Comparison of ENCODE assay signal across 34 cellular contexts in the genomic region with DNA sequence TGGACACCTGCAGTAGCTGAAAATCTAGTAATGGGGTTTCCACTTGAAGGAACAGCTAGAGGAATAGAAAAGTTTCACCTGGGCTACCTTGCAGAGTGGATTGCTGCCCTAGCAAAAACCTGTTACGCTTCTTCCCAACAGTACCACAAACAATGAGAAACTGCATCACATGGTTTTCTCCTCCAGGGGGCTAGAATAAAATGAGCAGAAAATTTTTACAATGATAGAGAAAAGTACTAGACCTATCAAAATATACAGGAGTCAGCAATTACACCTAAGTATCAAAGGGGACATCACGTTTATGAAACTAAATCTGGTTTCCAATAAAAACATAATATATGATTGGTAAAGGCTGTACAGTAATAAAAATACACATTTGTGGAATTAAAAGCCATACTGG.
DNase-seq lines count a peak whose midpoint lies in the region; ATAC-seq, FAIRE-seq and TF ChIP-seq lines count a peak whose summit lies in the region.
"Had no signal": no experiment of that assay in that cellular context is flagged by ENCODE, and none has a peak within 500 bp of the region (broad histone marks: within the 10 kb centered on the region; RNA-seq: fewer than 3 reads in every experiment).

No MANE protein-coding gene starts in this region.

- no peak for ATAC-seq in IMR-90 (ENCODE audit: low read depth)
- ATAC-seq in K562 = no peak
- no peak for ATAC-seq in HG03045 (IDR thresholded peaks at IDR 0.05; ENCODE audit: unreplicated experiment)
- no peak for ATAC-seq in activated T-cell treated with anti-CD3 and anti-CD28 coated beads, Interleukin-2, amount 50 U/mL, for 4 hours
- no peak for ATAC-seq in right cardiac atrium
- ATAC-seq: activated CD4-positive, CD25-positive, alpha-beta regulatory T cell treated with anti-CD3 and anti-CD28 coated beads, Interleukin-2, amount 50 U/mL, for 24 hours; body of pancreas; gastroesophageal sphincter; upper lobe of right lung had no signal

- H3K18ac ChIP-seq in IMR-90 (ENCODE audit: low read depth, low read length) = no peak overlapping the region

- H2BK15ac ChIP-seq in IMR-90 (ENCODE audit: low read depth, low read length) = no peak overlapping the region

- no peak for TF ChIP-seq EP300 in K562 (IDR thresholded peaks at IDR 0.05; ENCODE audit: low read length)

- H3K27ac Mint-ChIP-seq in neural crest cell (ENCODE audit: unreplicated experiment) = no peak overlapping the region
- H3K27ac Mint-ChIP-seq: CD14-positive monocyte, immature natural killer cell, nephron had no signal

- CTCF ChIA-PET in IMR-90 (lab: Yijun Ruan, JAX) (no interaction called here), K562 (lab: Yijun Ruan, JAX; ENCODE audit: low intra/inter-chr PET ratio) (no interaction called here)

- no peak overlapping the region for H3K4me3 ChIP-seq in GM06990 (replicated peaks; ENCODE audit: low read depth, low read length)
- no peak overlapping the region for H3K4me3 ChIP-seq in IMR-90 (ENCODE audit: insufficient read depth, low read depth, low read length)
- no peak overlapping the region for H3K4me3 ChIP-seq in K562
- H3K4me3 ChIP-seq in right cardiac atrium (ENCODE audit: low read length) = no peak overlapping the region
- H3K4me3 ChIP-seq: body of pancreas, gastroesophageal sphincter, ovary, suprapubic skin, upper lobe of right lung had no signal

- no peak overlapping the region for H3K27ac ChIP-seq in IMR-90 (ENCODE audit: insufficient read depth, low read length)
- no peak overlapping the region for H3K27ac ChIP-seq in K562 (ENCODE audit: extremely low read depth, low read depth, low read length)
- no peak overlapping the region for H3K27ac ChIP-seq in right cardiac atrium (ENCODE audit: low read length)
- H3K27ac ChIP-seq: body of pancreas, gastroesophageal sphincter, HL-60, ovary, suprapubic skin, upper lobe of right lung had no signal

- intact Hi-C loops in IMR-90 (cut with micrococcal nuclease) = no loop called here
- intact Hi-C loops in K562 (cut with micrococcal nuclease) = no loop called here
- intact Hi-C loops in right cardiac atrium (cut with DNase I) = no loop called here

- H3K4me1 Mint-ChIP-seq in neural crest cell = no peaks in the 10 kb centered on the region
- H3K4me1 Mint-ChIP-seq in activated T-cell treated with anti-CD3 and anti-CD28 coated beads, Interleukin-2, amount 50 U/mL, for 4 hours (ENCODE audit: low read depth) = no peaks in the 10 kb centered on the region
- H3K4me1 Mint-ChIP-seq: CD14-positive monocyte, immature natural killer cell had no signal

- H3K36me3 ChIP-seq in GM06990 (ENCODE audit: control insufficient read depth, insufficient read depth, low read length) = no peaks in the 10 kb centered on the region
- no peaks in the 10 kb centered on the region for H3K36me3 ChIP-seq in IMR-90 (ENCODE audit: control insufficient read depth, insufficient read depth, low read length)
- H3K36me3 ChIP-seq in K562 (ENCODE audit: control insufficient read depth, insufficient read depth, low read length) = no peaks in the 10 kb centered on the region
- H3K36me3 ChIP-seq: gastroesophageal sphincter, ovary, suprapubic skin, upper lobe of right lung had no signal

- H3K79me2 ChIP-seq in K562 (ENCODE audit: control insufficient read depth, insufficient read depth, low read length) = no peaks in the 10 kb centered on the region

- H3K4me1 ChIP-seq in IMR-90 (ENCODE audit: control insufficient read depth, insufficient read depth, low read length) (no peaks in the 10 kb centered on the region), K562 (replicated peaks in 1 of 2; ENCODE audit: control insufficient read depth in 2 of 2, insufficient read depth in 2 of 2, low read length in 2 of 2) (no peaks in the 10 kb centered on the region), right cardiac atrium (ENCODE audit: control insufficient read depth, insufficient read depth, low read length) (no peaks in the 10 kb centered on the region)
- H3K4me1 ChIP-seq: body of pancreas, Caco-2, gastroesophageal sphincter, suprapubic skin, upper lobe of right lung had no signal

- no peak overlapping the region for H3K4me3 Mint-ChIP-seq in neural crest cell
- no peak overlapping the region for H3K4me3 Mint-ChIP-seq in activated T-cell treated with anti-CD3 and anti-CD28 coated beads, Interleukin-2, amount 50 U/mL, for 4 hours
- H3K4me3 Mint-ChIP-seq: CD14-positive monocyte, immature natural killer cell, nephron had no signal

- POLR2A ChIA-PET in IMR-90 (lab: Charles Lee; ENCODE audit: unreplicated experiment) = no interaction called here
- POLR2A ChIA-PET in K562 (lab: Yijun Ruan, JAX) = no interaction called here

- no peak overlapping the region for H2AK5ac ChIP-seq in IMR-90 (ENCODE audit: low read depth, low read length)

- H4K8ac ChIP-seq in IMR-90 (ENCODE audit: low read depth in 2 of 2, low read length in 2 of 2) = no peak overlapping the region

- H3K4me2 ChIP-seq in IMR-90 (ENCODE audit: low read depth, low read length) (no peak overlapping the region), K562 (ENCODE audit: insufficient read depth, low read length) (no peak overlapping the region)
- H3K4me2 ChIP-seq: SK-N-SH had no signal

- H2BK5ac ChIP-seq in IMR-90 (ENCODE audit: low read depth, low read length, poor library complexity, severe bottlenecking) = no peak overlapping the region

- H3K4ac ChIP-seq in IMR-90 (ENCODE audit: low read depth, low read length) = no peak overlapping the region

- H2BK120ac ChIP-seq in IMR-90 (ENCODE audit: low read depth, low read length) = no peak overlapping the region

- peak; percentile 12 for TF ChIP-seq CTCF in GM06990 (IDR thresholded peaks at IDR 0.05; ENCODE audit: insufficient read depth, low read length, poor library complexity, severe bottlenecking)
- no peak for TF ChIP-seq CTCF in IMR-90 (conservative IDR thresholded peaks at IDR 0.05; ENCODE audit: low read depth, low read length)
- TF ChIP-seq CTCF in K562 (IDR thresholded peaks at IDR 0.05 in 2 of 3, conservative IDR thresholded peaks at IDR 0.05 in 1 of 3; ENCODE audit: insufficient read depth in 2 of 3, low read depth in 1 of 3, low read length in 3 of 3) = no peak
- TF ChIP-seq CTCF in neural crest cell (conservative IDR thresholded peaks at IDR 0.05) = peak; percentile 34

- no peak overlapping the region for H4K91ac ChIP-seq in IMR-90 (ENCODE audit: insufficient read depth, low read depth, low read length)

- no peak overlapping the region for H3K14ac ChIP-seq in IMR-90 (replicated peaks; ENCODE audit: low read depth, low read length)

- WGBS in IMR-90 (ENCODE audit: extremely low coverage in 2 of 2, insufficient read length in 1 of 2), 2 experiments = no CpG with 5 or more reads among the region's 2 CpGs
- WGBS in K562 (ENCODE audit: insufficient coverage, low coverage, missing lambda C conversion rate) = 0% methylated on average over 1 of the region's 2 CpGs
- 77% methylated on average over 2 of the region's 2 CpGs for WGBS in right cardiac atrium

- BruUV-seq in IMR-90 (replicated peaks; lab: Mats Ljungman, UMichigan) (no TSS peak), K562 (replicated peaks; lab: Mats Ljungman, UMichigan) (no TSS peak)

- H3K9ac ChIP-seq in IMR-90 (ENCODE audit: low read depth, low read length) (no peak overlapping the region), K562 (ENCODE audit: insufficient read depth in 1 of 2, low read depth in 2 of 2, low read length in 2 of 2) (no peak overlapping the region)
- H3K9ac ChIP-seq: SK-N-SH had no signal

- H3K9me3 ChIP-seq in IMR-90 (ENCODE audit: control insufficient read depth, insufficient read depth, low read length) (0 out of 2 replicates have a peak, but pooled peaks cover 2% of the 10 kb centered on the region), K562 (replicated peaks; ENCODE audit: control insufficient read depth, insufficient read depth, low read depth, low read length) (0 out of 2 replicates have a peak, but pooled peaks cover 2% of the 10 kb centered on the region), right cardiac atrium (ENCODE audit: control insufficient read depth, low read length) (no peaks in the 10 kb centered on the region)
- H3K9me3 ChIP-seq: body of pancreas, Caco-2, ovary, SK-N-SH, upper lobe of right lung had no signal

- peaks cover 3% of the 10 kb centered on the region for H3K27me3 Mint-ChIP-seq in neural crest cell (ENCODE audit: low read depth)
- H3K27me3 Mint-ChIP-seq in activated T-cell treated with anti-CD3 and anti-CD28 coated beads, Interleukin-2, amount 50 U/mL, for 4 hours (ENCODE audit: low read depth) = no peaks in the 10 kb centered on the region

- H3K56ac ChIP-seq in IMR-90 (ENCODE audit: extremely low read depth, insufficient read depth, low read length) = no peak overlapping the region

- no peak overlapping the region for H2BK20ac ChIP-seq in IMR-90 (ENCODE audit: low read depth, low read length)

- no peaks in the 10 kb centered on the region for H3K79me1 ChIP-seq in IMR-90 (ENCODE audit: low read depth in 1 of 2, low read length in 2 of 2)

- no peak overlapping the region for H3K23ac ChIP-seq in IMR-90 (ENCODE audit: low read depth, low read length)

- H4K20me1 ChIP-seq in IMR-90 (ENCODE audit: insufficient read depth, low read length) (no peaks in the 10 kb centered on the region), K562 (replicated peaks; ENCODE audit: control insufficient read depth, insufficient read depth, low read length) (no peaks in the 10 kb centered on the region)

- H2AFZ ChIP-seq in IMR-90 (replicated peaks; ENCODE audit: low read length, poor library complexity) (no peak overlapping the region), K562 (ENCODE audit: low read depth, low read length) (no peak overlapping the region)

- FAIRE-seq in K562 (lab: Jason Lieb, UNC) = no peak

- in situ Hi-C loops in IMR-90 (cut with MboI; ENCODE audit: low sequenced_read_pairs) (no loop called here), K562 (cut with MboI) (no loop called here)

- H3K27me3 ChIP-seq in GM06990 (replicated peaks; ENCODE audit: control insufficient read depth, insufficient read depth, low read length) = no peaks in the 10 kb centered on the region
- no peaks in the 10 kb centered on the region for H3K27me3 ChIP-seq in IMR-90 (ENCODE audit: control insufficient read depth, insufficient read depth, low read length)
- no peaks in the 10 kb centered on the region for H3K27me3 ChIP-seq in K562 (ENCODE audit: control insufficient read depth in 2 of 2, insufficient read depth in 2 of 2, low read length in 2 of 2)
- no peaks in the 10 kb centered on the region for H3K27me3 ChIP-seq in right cardiac atrium (ENCODE audit: control insufficient read depth, insufficient read depth)
- H3K27me3 ChIP-seq: body of pancreas, gastroesophageal sphincter, ovary, suprapubic skin, upper lobe of right lung had no signal

- no peaks in the 10 kb centered on the region for H3K9me1 ChIP-seq in IMR-90 (ENCODE audit: insufficient read depth, low read length)
- no peaks in the 10 kb centered on the region for H3K9me1 ChIP-seq in K562 (ENCODE audit: control insufficient read depth, insufficient read depth, low read length)

- TF ChIP-seq RAD21 in IMR-90 (IDR thresholded peaks at IDR 0.05; ENCODE audit: low read length) (no peak), K562 (CRISPR knock-in tag; conservative IDR thresholded peaks at IDR 0.05 in 1 of 2, IDR thresholded peaks at IDR 0.05 in 1 of 2) (no peak)

- no peak for DNase-seq in GM06990 (ENCODE audit: extremely low read depth, insufficient read length)
- no peak for DNase-seq in IMR-90
- peak in 2 of 4 experiments; percentile 10 to 12 for DNase-seq in K562 (ENCODE audit: extremely low read depth in 1 of 4, low spot score in 3 of 4)
- DNase-seq in neural crest cell (ENCODE audit: low read depth, low spot score) = no peak
- DNase-seq in activated T-cell treated with anti-CD3 and anti-CD28 coated beads, Interleukin-2, amount 50 U/mL, for 4 hours = no peak
- DNase-seq in NCI-H2227 (lab: John Stamatoyannopoulos, UW; ENCODE audit: unreplicated experiment) = no peak
- DNase-seq in right cardiac atrium = no peak
- DNase-seq: activated CD4-positive, alpha-beta T cell treated with anti-CD3 and anti-CD28 coated beads, Interleukin-2, amount 50 U/mL, for 48 hours; activated naive CD4-positive, alpha-beta T cell; body of pancreas; Caco-2; cerebellar nuclear complex; DMS79 treated with DMSO at 0.1 percent for 48 hours; GOT3; hypothalamus; immature natural killer cell; Kasumi-1; left colon; MV-4-11; NCI-H146; NCI-H510A; ovary; retina; SK-N-SH; small intestine; stimulated activated naive CD4-positive, alpha-beta T cell; upper lobe of right lung had no signal

- TF ChIP-seq POLR2A in IMR-90 (IDR thresholded peaks at IDR 0.05; ENCODE audit: low read depth, low read length) (no peak), K562 (conservative IDR thresholded peaks at IDR 0.05) (no peak)

- dilution Hi-C loops in IMR-90 (cut with HindIII; ENCODE audit: low sequenced_read_pairs, unreplicated experiment) = no loop called here

- H3K9me3 Mint-ChIP-seq in neural crest cell = peaks cover 10% of the 10 kb centered on the region
- H3K9me3 Mint-ChIP-seq in activated T-cell treated with anti-CD3 and anti-CD28 coated beads, Interleukin-2, amount 50 U/mL, for 4 hours = peaks cover 11% of the 10 kb centered on the region

- H2AK9ac ChIP-seq in IMR-90 (replicated peaks; ENCODE audit: low read depth, low read length, poor library complexity) = no peak overlapping the region

- no peak overlapping the region for H4K5ac ChIP-seq in IMR-90 (ENCODE audit: low read depth, low read length)

- peaks cover 6% of the 10 kb centered on the region for H3K36me3 Mint-ChIP-seq in neural crest cell (ENCODE audit: low read depth)
- no peaks in the 10 kb centered on the region for H3K36me3 Mint-ChIP-seq in activated T-cell treated with anti-CD3 and anti-CD28 coated beads, Interleukin-2, amount 50 U/mL, for 4 hours (ENCODE audit: insufficient read depth)
- H3K36me3 Mint-ChIP-seq: CD14-positive monocyte, immature natural killer cell had no signal

Comparison
In these comparisons a context has a peak if more than half of its experiments do, and no peak if none do; other contexts are left out.
1. CTCF ChIP-seq: peak in GM06990 (single experiment) and neural crest cell (single experiment); none in IMR-90 (single experiment) and K562 (0 of 3).